21 cellular contexts compared by ENCODE assay signal in genomic region chr2:25292408-25292807, GRCh38. TPM values are rescaled to one million over a fixed set of nuclear protein-coding genes. Genes with fewer than 3 reads are reported as not detected.
DNase-seq lines count a peak whose midpoint lies in the region; ATAC-seq lines count a peak whose summit lies in the region.
"Had no signal": no experiment of that assay in that cellular context is flagged by ENCODE, and none has a peak within 500 bp of the region (broad histone marks: within the 10 kb centered on the region; RNA-seq: fewer than 3 reads in every experiment).

No MANE protein-coding gene starts in this region.

- peaks cover 29% of the 10 kb centered on the region for H3K36me3 Mint-ChIP-seq in activated CD4-positive, alpha-beta T cell treated with anti-CD3 and anti-CD28 coated beads, Interleukin-2, amount 10 ng/mL, durations not matched to agents 7 days and 5 days (ENCODE audit: low read depth)
- H3K36me3 Mint-ChIP-seq in CD4-positive, CD25-positive, alpha-beta regulatory T cell = peaks cover 20% of the 10 kb centered on the region
- peaks cover 35% of the 10 kb centered on the region for H3K36me3 Mint-ChIP-seq in activated CD8-positive, alpha-beta T cell treated with anti-CD3 and anti-CD28 coated beads, Interleukin-2, amount 10 ng/mL, durations not matched to agents 7 days and 5 days (ENCODE audit: low read depth)
- no peaks in the 10 kb centered on the region for H3K36me3 Mint-ChIP-seq in immature natural killer cell

- H3K4me1 Mint-ChIP-seq in activated CD4-positive, alpha-beta T cell treated with anti-CD3 and anti-CD28 coated beads, Interleukin-2, amount 10 ng/mL, durations not matched to agents 7 days and 5 days = peaks cover 58% of the 10 kb centered on the region
- H3K4me1 Mint-ChIP-seq in CD4-positive, CD25-positive, alpha-beta regulatory T cell = peaks cover 15 to 66% (median 37%) of the 10 kb centered on the region in 4 donors
- H3K4me1 Mint-ChIP-seq in activated CD8-positive, alpha-beta T cell treated with anti-CD3 and anti-CD28 coated beads, Interleukin-2, amount 10 ng/mL, durations not matched to agents 7 days and 5 days (ENCODE audit: low read depth) = peaks cover 60% of the 10 kb centered on the region
- H3K4me1 Mint-ChIP-seq in immature natural killer cell = peaks cover 46 to 50% of the 10 kb centered on the region in 2 donors

- no peak overlapping the region for H3K4me3 ChIP-seq in CD4-positive, CD25-positive, alpha-beta regulatory T cell (ENCODE audit: low read depth, low read length)
- H3K4me3 ChIP-seq: A549, dorsolateral prefrontal cortex, testis had no signal

- no peaks in the 10 kb centered on the region for H3K9me3 Mint-ChIP-seq in activated CD4-positive, alpha-beta T cell treated with anti-CD3 and anti-CD28 coated beads, Interleukin-2, amount 10 ng/mL, durations not matched to agents 7 days and 5 days
- H3K9me3 Mint-ChIP-seq in CD4-positive, CD25-positive, alpha-beta regulatory T cell = no peaks in the 10 kb centered on the region
- no peaks in the 10 kb centered on the region for H3K9me3 Mint-ChIP-seq in activated CD8-positive, alpha-beta T cell treated with anti-CD3 and anti-CD28 coated beads, Interleukin-2, amount 10 ng/mL, durations not matched to agents 7 days and 5 days (ENCODE audit: insufficient read depth)
- H3K9me3 Mint-ChIP-seq in immature natural killer cell = no peaks in the 10 kb centered on the region

- no peak for DNase-seq in activated CD4-positive, alpha-beta T cell treated with anti-CD3 and anti-CD28 coated beads, Interleukin-2, amount 10 ng/mL, durations not matched to agents 7 days and 5 days
- no peak for DNase-seq in activated CD4-positive, alpha-beta T cell treated with anti-CD3 and anti-CD28 coated beads, Interleukin-2, amount 50 U/mL, for 4 hours
- no peak for DNase-seq in CD4-positive, CD25-positive, alpha-beta regulatory T cell
- no peak for DNase-seq in activated CD8-positive, alpha-beta T cell treated with anti-CD3 and anti-CD28 coated beads, Interleukin-2, amount 10 ng/mL, durations not matched to agents 7 days and 5 days
- DNase-seq in immature natural killer cell (no peak), NCI-H526 (lab: John Stamatoyannopoulos, UW) (no peak), G401 (ENCODE audit: low spot score) (no peak), NCI-H1092 (lab: John Stamatoyannopoulos, UW) (no peak)
- DNase-seq: activated CD4-positive, CD25-positive, alpha-beta regulatory T cell; activated CD8-positive, alpha-beta memory T cell treated with anti-CD3 and anti-CD28 coated beads, Interleukin-2, amount 50 U/mL, for 48 hours; dorsolateral prefrontal cortex; erythroblast; foreskin melanocyte; GOT3; KBM-7; midbrain; NCI-H2029 treated with DMSO at 0.1 percent for 48 hours; stimulated activated CD8-positive, alpha-beta memory T cell treated with anti-CD3 and anti-CD28 coated beads, Interleukin-4, amount 100 ng/mL, for 48 hours; testis had no signal

- no peak for ATAC-seq in CD4-positive, CD25-positive, alpha-beta regulatory T cell (ENCODE audit: low read depth in 2 of 2)
- no peak for ATAC-seq in activated CD8-positive, alpha-beta T cell treated with anti-CD3 and anti-CD28 coated beads, Interleukin-2, amount 10 ng/mL, durations not matched to agents 7 days and 5 days
- ATAC-seq: A549 had no signal

- no peak overlapping the region for H3K4me3 Mint-ChIP-seq in activated CD4-positive, alpha-beta T cell treated with anti-CD3 and anti-CD28 coated beads, Interleukin-2, amount 10 ng/mL, durations not matched to agents 7 days and 5 days
- H3K4me3 Mint-ChIP-seq in CD4-positive, CD25-positive, alpha-beta regulatory T cell = peak overlapping the region in 3 of 4 donors; percentile 26 to 35 (median 35)
- H3K4me3 Mint-ChIP-seq in activated CD8-positive, alpha-beta T cell treated with anti-CD3 and anti-CD28 coated beads, Interleukin-2, amount 10 ng/mL, durations not matched to agents 7 days and 5 days = no peak overlapping the region
- H3K4me3 Mint-ChIP-seq in immature natural killer cell = no peak overlapping the region
- H3K4me3 Mint-ChIP-seq: CD14-positive monocyte had no signal

- H3K27me3 Mint-ChIP-seq in activated CD4-positive, alpha-beta T cell treated with anti-CD3 and anti-CD28 coated beads, Interleukin-2, amount 10 ng/mL, durations not matched to agents 7 days and 5 days = no peaks in the 10 kb centered on the region
- H3K27me3 Mint-ChIP-seq in CD4-positive, CD25-positive, alpha-beta regulatory T cell = no peaks in the 10 kb centered on the region
- no peaks in the 10 kb centered on the region for H3K27me3 Mint-ChIP-seq in activated CD8-positive, alpha-beta T cell treated with anti-CD3 and anti-CD28 coated beads, Interleukin-2, amount 10 ng/mL, durations not matched to agents 7 days and 5 days (ENCODE audit: low read depth)
- H3K27me3 Mint-ChIP-seq in immature natural killer cell (ENCODE audit: low read depth in 3 of 3) = peaks cover 0 to 7% (median 6%) of the 10 kb centered on the region in 3 donors

- in situ Hi-C loops in G401 (cut with HindIII; ENCODE audit: low sequenced_read_pairs) = no loop called here

- CTCF ChIA-PET in activated CD4-positive, alpha-beta T cell treated with anti-CD3 and anti-CD28 coated beads, Interleukin-2, amount 10 ng/mL, durations not matched to agents 7 days and 5 days (lab: Charles Lee) = interaction anchor here (0.5 to 4.9 kb wide), 3 partner anchors 10 to 19 kb away, joined by 3 to 27 read pairs (median 8); no protein-coding TSS in a partner anchor
- CTCF ChIA-PET in activated CD8-positive, alpha-beta T cell treated with anti-CD3 and anti-CD28 coated beads, Interleukin-2, amount 10 ng/mL, durations not matched to agents 7 days and 5 days (lab: Charles Lee) = interaction anchor here (1.0 to 2.3 kb wide), 3 partner anchors 15 to 19 kb away, joined by 3 to 9 read pairs (median 3); no protein-coding TSS in a partner anchor

- no peaks in the 10 kb centered on the region for H3K9me3 ChIP-seq in CD4-positive, CD25-positive, alpha-beta regulatory T cell (ENCODE audit: control insufficient read depth in 2 of 2, low read length in 2 of 2)
- H3K9me3 ChIP-seq: A549, testis had no signal

- H3K36me3 ChIP-seq in CD4-positive, CD25-positive, alpha-beta regulatory T cell (ENCODE audit: control insufficient read depth, insufficient read depth, low read length) = peaks cover 3% of the 10 kb centered on the region

- H3K4me1 ChIP-seq in CD4-positive, CD25-positive, alpha-beta regulatory T cell (ENCODE audit: control insufficient read depth, insufficient read depth, low read length, poor library complexity, severe bottlenecking) = peaks cover 46% of the 10 kb centered on the region

- H3K27me3 ChIP-seq in CD4-positive, CD25-positive, alpha-beta regulatory T cell (ENCODE audit: control insufficient read depth, insufficient read depth, low read length) = no peaks in the 10 kb centered on the region
- H3K27me3 ChIP-seq: dorsolateral prefrontal cortex, testis had no signal

- H3K27ac Mint-ChIP-seq in activated CD4-positive, alpha-beta T cell treated with anti-CD3 and anti-CD28 coated beads, Interleukin-2, amount 10 ng/mL, durations not matched to agents 7 days and 5 days = peak overlapping the region; percentile 78
- peak overlapping the region; percentile 79 to 95 (median 83) for H3K27ac Mint-ChIP-seq in CD4-positive, CD25-positive, alpha-beta regulatory T cell
- H3K27ac Mint-ChIP-seq in activated CD8-positive, alpha-beta T cell treated with anti-CD3 and anti-CD28 coated beads, Interleukin-2, amount 10 ng/mL, durations not matched to agents 7 days and 5 days = peak overlapping the region; percentile 64
- H3K27ac Mint-ChIP-seq in immature natural killer cell = peak overlapping the region; percentile 47 to 96 (median 84)

- peak overlapping the region; percentile 89 for H3K27ac ChIP-seq in CD4-positive, CD25-positive, alpha-beta regulatory T cell (ENCODE audit: insufficient read depth, low read length, poor library complexity, severe bottlenecking)
- H3K27ac ChIP-seq: A549, testis had no signal

- POLR2A ChIA-PET in activated CD4-positive, alpha-beta T cell treated with anti-CD3 and anti-CD28 coated beads, Interleukin-2, amount 10 ng/mL, durations not matched to agents 7 days and 5 days (lab: Charles Lee) = no interaction called here
- POLR2A ChIA-PET in activated CD8-positive, alpha-beta T cell treated with anti-CD3 and anti-CD28 coated beads, Interleukin-2, amount 10 ng/mL, durations not matched to agents 7 days and 5 days (lab: Charles Lee) = interaction anchor here (1.0 to 4.0 kb wide), 2 partner anchors 12 to 19 kb away, joined by 3 to 31 read pairs; no protein-coding TSS in a partner anchor

RNA-seq across cellular contexts. Expression of gene DNMT3A, which starts 49.3 kb away (rescaled TPM):
- total RNA-seq in activated CD4-positive, alpha-beta T cell treated with anti-CD3 and anti-CD28 coated beads, Interleukin-2, amount 10 ng/mL, durations not matched to agents 7 days and 5 days = 10 to 100 TPM; 55.9 to 62.3 TPM
- 81.0 TPM for total RNA-seq in CD4-positive, CD25-positive, alpha-beta regulatory T cell
- polyA plus RNA-seq in CD4-positive, CD25-positive, alpha-beta regulatory T cell = 10 to 100 TPM in 3 of 4 donors, 1 to 10 TPM in 1; 8.1 to 14.4 (median 11.9) TPM
- 10 to 100 TPM; 76.4 to 79.8 TPM for total RNA-seq in activated CD8-positive, alpha-beta T cell treated with anti-CD3 and anti-CD28 coated beads, Interleukin-2, amount 10 ng/mL, durations not matched to agents 7 days and 5 days
- 10 to 100 TPM in 1 of 3 donors, 1 to 10 TPM in 2; 9.4 to 15.9 (median 9.9) TPM for polyA plus RNA-seq in immature natural killer cell
- 11.5 and 11.8 TPM in 2 replicates for total RNA-seq in G401 (2014; rRNA removed; shearing (Covaris generic))

Comparison
In these comparisons a context has a peak if more than half of its experiments do, and no peak if none do; other contexts are left out.
1. H3K4me3 Mint-ChIP-seq: peak in CD4-positive, CD25-positive, alpha-beta regulatory T cell (3 of 4); none in activated CD4-positive, alpha-beta T cell treated with anti-CD3 and anti-CD28 coated beads, Interleukin-2, amount 10 ng/mL, durations not matched to agents 7 days and 5 days (single experiment), activated CD8-positive, alpha-beta T cell treated with anti-CD3 and anti-CD28 coated beads, Interleukin-2, amount 10 ng/mL, durations not matched to agents 7 days and 5 days (single experiment) and immature natural killer cell (0 of 5).
2. Peak in every context shown above with its lines, with median percentiles within 50 percentile points of each other: H3K27ac Mint-ChIP-seq.